Comparison of ENCODE assay signal across 4 cellular contexts in genomic region chr4:173391691-173392090, GRCh38. TPM values are rescaled to one million over a fixed set of nuclear protein-coding genes. Genes with fewer than 3 reads are reported as not detected.
"Had no signal": no experiment of that assay in that cellular context is flagged by ENCODE, and none has a peak within 500 bp of the region (broad histone marks: within the 10 kb centered on the region; RNA-seq: fewer than 3 reads in every experiment).

No MANE protein-coding gene starts in this region.

- H3K4me3 ChIP-seq: GM12878 had no signal

- ATAC-seq: GM12878 had no signal

- DNase-seq: GDM1, GF-D8 had no signal

RNA-seq across cellular contexts. Expression of gene SCRG1, which starts 7.2 kb away (rescaled TPM):
- total RNA-seq: G401, GM12878 had no signal
